In genomic region chr12:92292016-92292415, GRCh38 we compare ENCODE assay signal across 21 cellular contexts.
"Had no signal": no experiment of that assay in that cellular context is flagged by ENCODE, and none has a peak within 500 bp of the region (broad histone marks: within the 10 kb centered on the region; RNA-seq: fewer than 3 reads in every experiment).

No MANE protein-coding gene starts in this region.

- ATAC-seq: activated CD8-positive, alpha-beta memory T cell treated with anti-CD3 and anti-CD28 coated beads, Interleukin-2, amount 10 ng/mL, durations not matched to agents 7 days and 5 days; naive thymus-derived CD8-positive, alpha-beta T cell; pancreas; right lobe of liver; upper lobe of right lung had no signal

- H3K9me3 Mint-ChIP-seq: activated B cell treated with CpG ODN at 0.5 μM for 24 hours; activated naive CD4-positive, alpha-beta T cell treated with anti-CD3 and anti-CD28 coated beads for 36 hours; activated T-cell treated with anti-CD3 and anti-CD28 coated beads, Interleukin-2, amount 50 U/mL, for 24 hours; central memory CD8-positive, alpha-beta T cell had no signal

- H3K4me3 ChIP-seq: coronary artery, hepatocyte, pancreas, right lobe of liver, stomach, testis, upper lobe of right lung had no signal

- H3K4me1 Mint-ChIP-seq: activated B cell treated with CpG ODN at 0.5 μM for 24 hours had no signal

- H3K36me3 ChIP-seq: pancreas, right lobe of liver, stomach, upper lobe of right lung had no signal

- H3K27me3 ChIP-seq: hepatocyte, pancreas, right lobe of liver, stomach, testis, upper lobe of right lung had no signal

- H3K27ac ChIP-seq: coronary artery, hepatocyte, pancreas, right lobe of liver, stomach, testis, upper lobe of right lung had no signal

- H3K27me3 Mint-ChIP-seq: activated B cell treated with CpG ODN at 0.5 μM for 24 hours; activated CD4-positive, alpha-beta memory T cell treated with anti-CD3 and anti-CD28 coated beads, Interleukin-2, amount 10 ng/mL, durations not matched to agents 7 days and 5 days; activated CD8-positive, alpha-beta memory T cell treated with anti-CD3 and anti-CD28 coated beads, Interleukin-2, amount 10 ng/mL, durations not matched to agents 7 days and 5 days; activated T-cell treated with anti-CD3 and anti-CD28 coated beads, Interleukin-2, amount 50 U/mL, for 24 hours; central memory CD8-positive, alpha-beta T cell; naive thymus-derived CD8-positive, alpha-beta T cell had no signal

- DNase-seq: activated B cell treated with CpG ODN at 0.5 μM for 24 hours; activated CD4-positive, alpha-beta memory T cell treated with anti-CD3 and anti-CD28 coated beads, Interleukin-2, amount 10 ng/mL, durations not matched to agents 7 days and 5 days; activated CD4-positive, alpha-beta T cell treated with anti-CD3 and anti-CD28 coated beads for 4 hours; activated CD8-positive, alpha-beta memory T cell treated with anti-CD3 and anti-CD28 coated beads, Interleukin-2, amount 10 ng/mL, durations not matched to agents 7 days and 5 days; activated naive CD4-positive, alpha-beta T cell treated with anti-CD3 and anti-CD28 coated beads for 36 hours; activated T-cell treated with anti-CD3 and anti-CD28 coated beads, Interleukin-2, amount 50 U/mL, for 24 hours; anterior cingulate cortex; mesendoderm; naive thymus-derived CD8-positive, alpha-beta T cell; pancreas; right lobe of liver; small intestine; stimulated activated CD4-positive, alpha-beta T cell treated with anti-CD3 and anti-CD28 coated beads, Interleukin-4, amount 100 ng/mL, for 1 hour; stomach; T-helper 1 cell; T-helper 9 cell; testis; upper lobe of right lung had no signal

- H3K9me3 ChIP-seq: pancreas, right lobe of liver, stomach, testis, upper lobe of right lung had no signal

- H3K27ac Mint-ChIP-seq: activated B cell treated with CpG ODN at 0.5 μM for 24 hours; activated CD4-positive, alpha-beta memory T cell treated with anti-CD3 and anti-CD28 coated beads, Interleukin-2, amount 10 ng/mL, durations not matched to agents 7 days and 5 days; activated CD8-positive, alpha-beta memory T cell treated with anti-CD3 and anti-CD28 coated beads, Interleukin-2, amount 10 ng/mL, durations not matched to agents 7 days and 5 days; activated naive CD4-positive, alpha-beta T cell treated with anti-CD3 and anti-CD28 coated beads for 36 hours; activated T-cell treated with anti-CD3 and anti-CD28 coated beads, Interleukin-2, amount 50 U/mL, for 24 hours had no signal

- H3K4me3 Mint-ChIP-seq: activated B cell treated with CpG ODN at 0.5 μM for 24 hours; activated CD4-positive, alpha-beta memory T cell treated with anti-CD3 and anti-CD28 coated beads, Interleukin-2, amount 10 ng/mL, durations not matched to agents 7 days and 5 days; activated CD8-positive, alpha-beta memory T cell treated with anti-CD3 and anti-CD28 coated beads, Interleukin-2, amount 10 ng/mL, durations not matched to agents 7 days and 5 days; activated naive CD4-positive, alpha-beta T cell treated with anti-CD3 and anti-CD28 coated beads for 36 hours; activated T-cell treated with anti-CD3 and anti-CD28 coated beads, Interleukin-2, amount 50 U/mL, for 24 hours; central memory CD8-positive, alpha-beta T cell; naive thymus-derived CD8-positive, alpha-beta T cell had no signal

- H3K79me2 ChIP-seq: hepatocyte had no signal

- H3K4me1 ChIP-seq: pancreas, right lobe of liver, stomach, testis had no signal

- H2AFZ ChIP-seq: hepatocyte had no signal

- H3K4me2 ChIP-seq: hepatocyte had no signal

- FAIRE-seq: pancreas, small intestine had no signal
